ENCODE assay signal across 12 cellular contexts in genomic region chr10:6423004-6423403, GRCh38.
DNase-seq lines count a peak whose midpoint lies in the region; ATAC-seq and TF ChIP-seq lines count a peak whose summit lies in the region.
"Had no signal": no experiment of that assay in that cellular context is flagged by ENCODE, and none has a peak within 500 bp of the region (broad histone marks: within the 10 kb centered on the region; RNA-seq: fewer than 3 reads in every experiment).

No MANE protein-coding gene starts in this region.

- WGBS in prostate gland: 73% methylated on average over 4 of the region's 4 CpGs

- no peaks in the 10 kb centered on the region for H3K36me3 ChIP-seq in prostate gland

- peaks cover 14% of the 10 kb centered on the region for H3K4me1 Mint-ChIP-seq in activated CD8-positive, alpha-beta T cell treated with anti-CD3 and anti-CD28 coated beads, Interleukin-2, amount 10 ng/mL, durations not matched to agents 7 days and 5 days (ENCODE audit: low read depth)

- peak; percentile 37 for DNase-seq in H4 (ENCODE audit: low spot score)
- DNase-seq in activated CD8-positive, alpha-beta T cell treated with anti-CD3 and anti-CD28 coated beads, Interleukin-2, amount 10 ng/mL, durations not matched to agents 7 days and 5 days: no peak
- peak; percentile 73 to 90 for DNase-seq in foreskin keratinocyte
- DNase-seq in stimulated activated CD4-positive, alpha-beta T cell treated with anti-CD3 and anti-CD28 coated beads, TNF-alpha, amount 100 ng/mL, for 24 hours (ENCODE audit: low read depth in 3 of 3): peak in 2 of 3 experiments; percentile 14 to 51
- no peak for DNase-seq in D341Med (ENCODE audit: low spot score)
- DNase-seq in prostate gland (ENCODE audit: low spot score): no peak
- DNase-seq: DMS153, NCI-H446 treated with DMSO at 0.1 percent for 48 hours, SIG-M5, upper lobe of left lung had no signal

- POLR2A ChIA-PET in activated CD8-positive, alpha-beta T cell treated with anti-CD3 and anti-CD28 coated beads, Interleukin-2, amount 10 ng/mL, durations not matched to agents 7 days and 5 days (lab: Charles Lee): no interaction called here

- peaks cover 6% of the 10 kb centered on the region for H3K4me1 ChIP-seq in foreskin keratinocyte
- H3K4me1 ChIP-seq in prostate gland (replicated peaks): no peaks in the 10 kb centered on the region
- H3K4me1 ChIP-seq: upper lobe of left lung had no signal

- TF ChIP-seq CTCF in foreskin keratinocyte (conservative IDR thresholded peaks at IDR 0.05) (no peak), prostate gland (IDR thresholded peaks at IDR 0.05) (no peak)

- CTCF ChIA-PET in activated CD8-positive, alpha-beta T cell treated with anti-CD3 and anti-CD28 coated beads, Interleukin-2, amount 10 ng/mL, durations not matched to agents 7 days and 5 days (lab: Charles Lee): interaction anchor here (1.3 to 1.6 kb wide), 4 partner anchors 13 to 255 kb away, joined by 3 to 5 read pairs (median 4); partner anchors contain the start of gene PFKFB3

- H3K9me3 Mint-ChIP-seq in activated CD8-positive, alpha-beta T cell treated with anti-CD3 and anti-CD28 coated beads, Interleukin-2, amount 10 ng/mL, durations not matched to agents 7 days and 5 days (ENCODE audit: insufficient read depth): no peaks in the 10 kb centered on the region

- TF ChIP-seq POLR2A in prostate gland (IDR thresholded peaks at IDR 0.05): no peak

- no peak overlapping the region for H3K4me3 ChIP-seq in prostate gland
- H3K4me3 ChIP-seq: upper lobe of left lung had no signal

- intact Hi-C loops in prostate gland (cut with DNase I): no loop called here

- no peaks in the 10 kb centered on the region for H3K9me3 ChIP-seq in prostate gland
- H3K9me3 ChIP-seq: upper lobe of left lung had no signal

- no peak overlapping the region for H3K4me3 Mint-ChIP-seq in activated CD8-positive, alpha-beta T cell treated with anti-CD3 and anti-CD28 coated beads, Interleukin-2, amount 10 ng/mL, durations not matched to agents 7 days and 5 days

- H3K27me3 Mint-ChIP-seq in activated CD8-positive, alpha-beta T cell treated with anti-CD3 and anti-CD28 coated beads, Interleukin-2, amount 10 ng/mL, durations not matched to agents 7 days and 5 days (ENCODE audit: low read depth): no peaks in the 10 kb centered on the region

- ATAC-seq in activated CD8-positive, alpha-beta T cell treated with anti-CD3 and anti-CD28 coated beads, Interleukin-2, amount 10 ng/mL, durations not matched to agents 7 days and 5 days: peak; percentile 59
- ATAC-seq in foreskin keratinocyte (peak; percentile 100), GM21825 (IDR thresholded peaks at IDR 0.05; ENCODE audit: unreplicated experiment) (no peak)
- ATAC-seq: sciatic nerve had no signal

- no peaks in the 10 kb centered on the region for H3K27me3 ChIP-seq in foreskin keratinocyte
- no peaks in the 10 kb centered on the region for H3K27me3 ChIP-seq in prostate gland (replicated peaks; ENCODE audit: insufficient read depth)
- H3K27me3 ChIP-seq: upper lobe of left lung had no signal

- H3K36me3 Mint-ChIP-seq in activated CD8-positive, alpha-beta T cell treated with anti-CD3 and anti-CD28 coated beads, Interleukin-2, amount 10 ng/mL, durations not matched to agents 7 days and 5 days (ENCODE audit: low read depth): peaks cover 52% of the 10 kb centered on the region

- no peak overlapping the region for H3K27ac Mint-ChIP-seq in activated CD8-positive, alpha-beta T cell treated with anti-CD3 and anti-CD28 coated beads, Interleukin-2, amount 10 ng/mL, durations not matched to agents 7 days and 5 days

- H3K27ac ChIP-seq in foreskin keratinocyte (peak overlapping the region; percentile 26), prostate gland (no peak overlapping the region)
- H3K27ac ChIP-seq: upper lobe of left lung had no signal

Comparison
In these comparisons a context has a peak if more than half of its experiments do, and no peak if none do; other contexts are left out.
1. DNase-seq: peak in H4 (single experiment), foreskin keratinocyte (2 of 2) and stimulated activated CD4-positive, alpha-beta T cell treated with anti-CD3 and anti-CD28 coated beads, TNF-alpha, amount 100 ng/mL, for 24 hours (2 of 3); none in activated CD8-positive, alpha-beta T cell treated with anti-CD3 and anti-CD28 coated beads, Interleukin-2, amount 10 ng/mL, durations not matched to agents 7 days and 5 days (single experiment), D341Med (single experiment) and prostate gland (single experiment).